ENCODE assay signal across 12 cellular contexts in genomic region chr4:184616633-184617471, GRCh38. TPM values are rescaled to one million over a fixed set of nuclear protein-coding genes. Genes with fewer than 3 reads are reported as not detected.
DNase-seq lines count a peak whose midpoint lies in the region; ATAC-seq and TF ChIP-seq lines count a peak whose summit lies in the region.
"Had no signal": no experiment of that assay in that cellular context is flagged by ENCODE, and none has a peak within 500 bp of the region (broad histone marks: within the 10 kb centered on the region; RNA-seq: fewer than 3 reads in every experiment).

No MANE protein-coding gene starts in this region.

- no peaks in the 10 kb centered on the region for H3K9me3 ChIP-seq in OCI-LY3 (ENCODE audit: insufficient read depth, low read length)
- no peaks in the 10 kb centered on the region for H3K9me3 ChIP-seq in vagina

- TF ChIP-seq CTCF in OCI-LY3 (IDR thresholded peaks at IDR 0.05; ENCODE audit: low read depth, low read length) (no peak), vagina (IDR thresholded peaks at IDR 0.05) (no peak)

- H3K4me3 ChIP-seq in OCI-LY3 (ENCODE audit: low read length) (peak overlapping the region; percentile 49), vagina (no peak overlapping the region)

- ATAC-seq in GM18498 (IDR thresholded peaks at IDR 0.05; ENCODE audit: unreplicated experiment) (peak; percentile 83), GM19463 (IDR thresholded peaks at IDR 0.05; ENCODE audit: unreplicated experiment) (peak; percentile 84), HG02981 (IDR thresholded peaks at IDR 0.05; ENCODE audit: unreplicated experiment) (peak; percentile 84)

- H3K27ac ChIP-seq in OCI-LY3 (ENCODE audit: low read length) (peak overlapping the region; percentile 84), vagina (no peak overlapping the region)
- H3K27ac ChIP-seq: HL-60, parathyroid adenoma had no signal

- peak overlapping the region; percentile 65 for H3K4me2 ChIP-seq in OCI-LY3 (ENCODE audit: low read length)

- peaks cover 22% of the 10 kb centered on the region for H3K4me1 ChIP-seq in OCI-LY3 (ENCODE audit: low read length)
- no peaks in the 10 kb centered on the region for H3K4me1 ChIP-seq in vagina
- H3K4me1 ChIP-seq: parathyroid adenoma had no signal

- H3K79me2 ChIP-seq in OCI-LY3 (ENCODE audit: low read length), result no peaks in the 10 kb centered on the region
- H3K79me2 ChIP-seq: parathyroid adenoma had no signal

- H3K27me3 ChIP-seq in OCI-LY3 (ENCODE audit: low read depth, low read length) (no peaks in the 10 kb centered on the region), vagina (no peaks in the 10 kb centered on the region)

- in situ Hi-C loops in G401 (cut with HindIII; ENCODE audit: low sequenced_read_pairs), result no loop called here

- H4K20me1 ChIP-seq in OCI-LY3 (ENCODE audit: insufficient read depth, low read length), result no peaks in the 10 kb centered on the region

- intact Hi-C loops in vagina (cut with DNase I), result no loop called here

- no peak for DNase-seq in vagina (ENCODE audit: extremely low spot score in 2 of 2)
- DNase-seq in NCI-H146 treated with DMSO at 0.1 percent for 48 hours (lab: John Stamatoyannopoulos, UW; ENCODE audit: unreplicated experiment), result no peak
- DNase-seq in G401 (ENCODE audit: low spot score), result no peak
- DNase-seq in effector CD4-positive, alpha-beta T cell, result no peak
- DNase-seq: CD4-positive, alpha-beta memory T cell; NCI-H2171 had no signal

- no peak for TF ChIP-seq POLR2A in vagina (IDR thresholded peaks at IDR 0.05)

- 0 out of 2 replicates have a peak overlapping the region, but pooled peaks have one; percentile 60 for H2AFZ ChIP-seq in OCI-LY3 (ENCODE audit: low read depth, low read length)
- H2AFZ ChIP-seq: parathyroid adenoma had no signal

- no peaks in the 10 kb centered on the region for H3K36me3 ChIP-seq in OCI-LY3 (replicated peaks; ENCODE audit: low read depth, low read length)
- H3K36me3 ChIP-seq in vagina, result no peaks in the 10 kb centered on the region

- peak overlapping the region; percentile 39 for H3K9ac ChIP-seq in OCI-LY3 (ENCODE audit: low read length)
- H3K9ac ChIP-seq: parathyroid adenoma had no signal

RNA-seq across cellular contexts. Expression of gene CASP3, which starts 32.4 kb away (rescaled TPM):
- total RNA-seq in vagina, result 11.3 TPM
- total RNA-seq in G401 (2014; rRNA removed; shearing (Covaris generic)), result 50.4 and 63.7 TPM in 2 replicates

RNA-seq across cellular contexts. Expression of gene PRIMPOL, which starts 32.7 kb away (rescaled TPM):
- 14.0 TPM for total RNA-seq in vagina
- total RNA-seq in G401 (2014; rRNA removed; shearing (Covaris generic)), result 17.4 and 18.0 TPM in 2 replicates
